ENCODE assay signal across 20 cellular contexts in the genomic region with DNA sequence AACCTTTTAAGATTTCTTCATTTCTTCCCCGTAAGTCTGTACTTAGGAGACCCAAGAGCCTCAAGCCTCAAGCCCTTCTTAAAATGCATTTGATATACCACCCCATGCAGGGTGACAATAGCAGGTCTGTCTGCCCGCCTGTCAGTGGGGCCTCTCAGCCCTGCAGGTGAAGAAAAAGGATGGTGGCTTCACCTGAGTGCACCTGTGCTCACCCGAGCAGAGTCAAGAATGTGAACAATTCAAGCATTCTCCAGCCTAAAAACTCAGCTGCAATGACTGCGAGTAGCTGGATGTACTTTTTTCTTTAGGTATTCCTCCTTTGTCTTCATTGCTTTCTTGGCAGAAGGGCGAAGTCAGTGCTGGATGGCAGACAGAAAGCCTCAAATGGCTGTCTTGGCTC.
"Had no signal": no experiment of that assay in that cellular context is flagged by ENCODE, and none has a peak within 500 bp of the region (broad histone marks: within the 10 kb centered on the region; RNA-seq: fewer than 3 reads in every experiment).

No MANE protein-coding gene starts in this region.

- H3K27me3 ChIP-seq: brain microvascular endothelial cell, MG63, SJSA1 had no signal

- H3K27ac Mint-ChIP-seq: activated CD4-positive, alpha-beta memory T cell treated with anti-CD3 and anti-CD28 coated beads, Interleukin-2, amount 10 ng/mL, durations not matched to agents 7 days and 5 days; activated CD4-positive, alpha-beta T cell treated with anti-CD3 and anti-CD28 coated beads, Interleukin-2, amount 10 ng/mL, durations not matched to agents 7 days and 5 days; activated naive CD4-positive, alpha-beta T cell treated with anti-CD3 and anti-CD28 coated beads for 36 hours; activated naive CD8-positive, alpha-beta T cell; activated T-helper 17 cell treated with anti-CD3 and anti-CD28 coated beads, Interleukin-2, amount 50 U/mL, for 72 hours; T-helper 1 cell treated with Interleukin-12 subunit alpha and Interleukin-12 subunit beta and Interleukin-4 antibody, amounts not matched to agents 30 μg/mL and 1 μg/mL, for 36 hours had no signal

- H3K27ac ChIP-seq: brain microvascular endothelial cell, cardiac muscle cell, SJSA1 had no signal

- H3K27me3 Mint-ChIP-seq: activated CD4-positive, alpha-beta memory T cell treated with anti-CD3 and anti-CD28 coated beads, Interleukin-2, amount 10 ng/mL, durations not matched to agents 7 days and 5 days; activated CD4-positive, alpha-beta T cell treated with anti-CD3 and anti-CD28 coated beads, Interleukin-2, amount 10 ng/mL, durations not matched to agents 7 days and 5 days; activated naive CD8-positive, alpha-beta T cell had no signal

- H3K9me3 Mint-ChIP-seq: activated CD4-positive, alpha-beta memory T cell treated with anti-CD3 and anti-CD28 coated beads, Interleukin-2, amount 10 ng/mL, durations not matched to agents 7 days and 5 days; activated CD4-positive, alpha-beta T cell treated with anti-CD3 and anti-CD28 coated beads, Interleukin-2, amount 10 ng/mL, durations not matched to agents 7 days and 5 days; activated naive CD4-positive, alpha-beta T cell treated with anti-CD3 and anti-CD28 coated beads for 36 hours; activated T-helper 17 cell treated with anti-CD3 and anti-CD28 coated beads, Interleukin-2, amount 50 U/mL, for 72 hours; T-helper 1 cell treated with Interleukin-12 subunit alpha and Interleukin-12 subunit beta and Interleukin-4 antibody, amounts not matched to agents 30 μg/mL and 1 μg/mL, for 36 hours had no signal

- H3K4me3 ChIP-seq: cardiac muscle cell, MG63, SJSA1 had no signal

- H3K36me3 Mint-ChIP-seq: activated naive CD8-positive, alpha-beta T cell had no signal

- H3K36me3 ChIP-seq: brain microvascular endothelial cell, cardiac muscle cell, MG63, SJSA1 had no signal

- FAIRE-seq: RCC 7860 had no signal

- ATAC-seq: activated T-helper 17 cell treated with anti-CD3 and anti-CD28 coated beads, Interleukin-2, amount 50 U/mL, for 72 hours had no signal

- H3K4me3 Mint-ChIP-seq: activated CD4-positive, alpha-beta memory T cell treated with anti-CD3 and anti-CD28 coated beads, Interleukin-2, amount 10 ng/mL, durations not matched to agents 7 days and 5 days; activated CD4-positive, alpha-beta T cell treated with anti-CD3 and anti-CD28 coated beads, Interleukin-2, amount 10 ng/mL, durations not matched to agents 7 days and 5 days; activated naive CD4-positive, alpha-beta T cell treated with anti-CD3 and anti-CD28 coated beads for 36 hours; activated naive CD8-positive, alpha-beta T cell; activated T-helper 17 cell treated with anti-CD3 and anti-CD28 coated beads, Interleukin-2, amount 50 U/mL, for 72 hours; T-helper 1 cell treated with Interleukin-12 subunit alpha and Interleukin-12 subunit beta and Interleukin-4 antibody, amounts not matched to agents 30 μg/mL and 1 μg/mL, for 36 hours had no signal

- H3K4me1 Mint-ChIP-seq: activated CD4-positive, alpha-beta memory T cell treated with anti-CD3 and anti-CD28 coated beads, Interleukin-2, amount 10 ng/mL, durations not matched to agents 7 days and 5 days; activated CD4-positive, alpha-beta T cell treated with anti-CD3 and anti-CD28 coated beads, Interleukin-2, amount 10 ng/mL, durations not matched to agents 7 days and 5 days; activated T-helper 17 cell treated with anti-CD3 and anti-CD28 coated beads, Interleukin-2, amount 50 U/mL, for 72 hours had no signal

- DNase-seq: activated CD4-positive, alpha-beta memory T cell treated with anti-CD3 and anti-CD28 coated beads, Interleukin-2, amount 10 ng/mL, durations not matched to agents 7 days and 5 days; activated CD4-positive, alpha-beta T cell treated with anti-CD3 and anti-CD28 coated beads, Interleukin-2, amount 10 ng/mL, durations not matched to agents 7 days and 5 days; activated CD4-positive, CD25-positive, alpha-beta regulatory T cell; activated gamma-delta T cell; activated naive CD4-positive, alpha-beta T cell treated with anti-CD3 and anti-CD28 coated beads for 36 hours; activated T-cell treated with anti-CD3 and anti-CD28 coated beads for 4 hours; activated T-cell treated with anti-CD3 and anti-CD28 coated beads, Interleukin-2, amount 50 U/mL, for 48 hours; brain microvascular endothelial cell; MG63; MV-4-11; NCI-H1417 treated with DMSO at 0.1 percent for 48 hours; NCI-H1694; NCI-H2029; SW 1271 had no signal

- H3K9me3 ChIP-seq: MG63, SJSA1 had no signal

- H3K4me1 ChIP-seq: SJSA1 had no signal
